ENCODE assay signal across 11 cellular contexts in genomic region chrX:154380787-154381186, GRCh38. TPM values are rescaled to one million over a fixed set of nuclear protein-coding genes. Genes with fewer than 3 reads are reported as not detected.
A peak's percentile ranks its signal among the peaks of the same experiment; 100 is the strongest.
DNase-seq lines count a peak whose midpoint lies in the region; ATAC-seq, FAIRE-seq and TF ChIP-seq lines count a peak whose summit lies in the region.
"Had no signal": no experiment of that assay in that cellular context is flagged by ENCODE, and none has a peak within 500 bp of the region (broad histone marks: within the 10 kb centered on the region; RNA-seq: fewer than 3 reads in every experiment).

No MANE protein-coding gene starts in this region.

- peak overlapping the region; percentile 15 for H3K56ac ChIP-seq in mesendoderm (ENCODE audit: low read length)

- no peaks in the 10 kb centered on the region for H3K79me1 ChIP-seq in mesendoderm (ENCODE audit: low read length)

- peaks cover 24% of the 10 kb centered on the region for H4K20me1 ChIP-seq in astrocyte (ENCODE audit: insufficient read depth, low read length)

- no peak overlapping the region for H3K18ac ChIP-seq in mesendoderm (ENCODE audit: low read length)

- H3K4me2 ChIP-seq in astrocyte (ENCODE audit: low read length): peak overlapping the region; percentile 93
- no peak overlapping the region for H3K4me2 ChIP-seq in mesendoderm (ENCODE audit: low read length)

- H3K36me3 Mint-ChIP-seq in astrocyte (ENCODE audit: low read depth, unreplicated experiment): no peaks in the 10 kb centered on the region
- no peaks in the 10 kb centered on the region for H3K36me3 Mint-ChIP-seq in type B pancreatic cell

- TF ChIP-seq POLR2A in heart left ventricle (IDR thresholded peaks at IDR 0.05): no peak

- H3K27me3 Mint-ChIP-seq in astrocyte (ENCODE audit: low read depth, unreplicated experiment) (no peaks in the 10 kb centered on the region), type B pancreatic cell (no peaks in the 10 kb centered on the region)

- H3K4me1 Mint-ChIP-seq in astrocyte (ENCODE audit: low read depth, unreplicated experiment) (peaks cover 7% of the 10 kb centered on the region), type B pancreatic cell (ENCODE audit: unreplicated experiment) (peaks cover 4% of the 10 kb centered on the region)

- peak overlapping the region; percentile 26 for H3K27ac Mint-ChIP-seq in astrocyte (ENCODE audit: unreplicated experiment)
- peak overlapping the region; percentile 88 for H3K27ac Mint-ChIP-seq in type B pancreatic cell

- TF ChIP-seq CTCF in heart left ventricle (IDR thresholded peaks at IDR 0.05) (no peak), astrocyte (IDR thresholded peaks at IDR 0.05; ENCODE audit: insufficient read depth, low read depth, low read length) (no peak), type B pancreatic cell (conservative IDR thresholded peaks at IDR 0.05) (no peak)

- H3K4me3 Mint-ChIP-seq in astrocyte (ENCODE audit: unreplicated experiment): peak overlapping the region; percentile 92
- peak overlapping the region; percentile 89 for H3K4me3 Mint-ChIP-seq in type B pancreatic cell

- H3K9ac ChIP-seq in astrocyte (ENCODE audit: low read length) (peak overlapping the region; percentile 98), mesendoderm (ENCODE audit: low read length) (peak overlapping the region; percentile 80)

- no peak overlapping the region for H2BK5ac ChIP-seq in mesendoderm (ENCODE audit: low read length)

- H3K9me3 ChIP-seq in heart left ventricle (peaks cover 0 to 8% (median 0%) of the 10 kb centered on the region in 12 donors), astrocyte (ENCODE audit: insufficient read depth, low read depth, low read length) (no peaks in the 10 kb centered on the region)

- H3K9me3 Mint-ChIP-seq in astrocyte (ENCODE audit: unreplicated experiment) (no peaks in the 10 kb centered on the region), type B pancreatic cell (no peaks in the 10 kb centered on the region)

- H3K23ac ChIP-seq in mesendoderm (ENCODE audit: low read length): no peak overlapping the region

- no peak for FAIRE-seq in astrocyte (lab: Jason Lieb, UNC)

- peak overlapping the region in 5 of 12 donors; percentile 96 to 99 (median 98) for H3K27ac ChIP-seq in heart left ventricle
- H3K27ac ChIP-seq in astrocyte (ENCODE audit: low read depth, low read length): no peak overlapping the region
- H3K27ac ChIP-seq in mesendoderm (ENCODE audit: low read depth, low read length): no peak overlapping the region

- ATAC-seq in heart left ventricle (no peak), left cardiac atrium (no peak), HG02973 (IDR thresholded peaks at IDR 0.05; ENCODE audit: unreplicated experiment) (no peak), HG03457 (IDR thresholded peaks at IDR 0.05; ENCODE audit: unreplicated experiment) (no peak)

- H3K79me2 ChIP-seq in astrocyte (ENCODE audit: insufficient read depth, low read length) (peaks cover 28% of the 10 kb centered on the region), mesendoderm (ENCODE audit: control insufficient read depth, insufficient read depth, low read length) (peaks cover 4% of the 10 kb centered on the region)

- no peak overlapping the region for H2BK15ac ChIP-seq in mesendoderm (replicated peaks; ENCODE audit: low read depth)

- intact Hi-C loops in heart left ventricle (cut with DNase I): no loop called here
- intact Hi-C loops in left cardiac atrium (cut with DNase I): no loop called here

- H3K4me3 ChIP-seq in heart left ventricle: peak overlapping the region in 8 of 12 donors; percentile 70 to 97 (median 86)
- peak overlapping the region; percentile 69 for H3K4me3 ChIP-seq in astrocyte (ENCODE audit: insufficient read depth, low read depth, low read length)
- H3K4me3 ChIP-seq in mesendoderm (ENCODE audit: low read length): no peak overlapping the region

- H4K8ac ChIP-seq in mesendoderm (ENCODE audit: low read depth, low read length): no peak overlapping the region

- H4K5ac ChIP-seq in mesendoderm (ENCODE audit: low read length): no peak overlapping the region

- DNase-seq in heart left ventricle (no peak), left cardiac atrium (no peak), astrocyte (ENCODE audit: low read depth) (no peak), mesendoderm (no peak), type B pancreatic cell (ENCODE audit: extremely low spot score, unreplicated experiment) (no peak), superior temporal gyrus (ENCODE audit: extremely low spot score) (no peak)
- DNase-seq: effector CD4-positive, alpha-beta T cell; stimulated activated CD4-positive, alpha-beta T cell treated with anti-CD3 and anti-CD28 coated beads, Interleukin-12 subunit alpha, Interleukin-12 subunit beta, amount 100 ng/mL, for 4 hours; T1000 had no signal

- H2BK120ac ChIP-seq in mesendoderm (ENCODE audit: low read depth, low read length): no peak overlapping the region

- H3K36me3 ChIP-seq in heart left ventricle (peaks cover 0 to 18% (median 5%) of the 10 kb centered on the region in 9 donors), astrocyte (ENCODE audit: insufficient read depth, low read length) (no peaks in the 10 kb centered on the region), mesendoderm (ENCODE audit: control insufficient read depth, insufficient read depth, low read length) (no peaks in the 10 kb centered on the region)

- WGBS in heart left ventricle, 4 donors: 76 to 84% (median 82%) methylated on average over 12 to 14 of the region's 14 CpGs
- no CpG with 5 or more reads among the region's 14 CpGs for WGBS in mesendoderm (ENCODE audit: extremely low coverage, insufficient coverage, low lambda C conversion rate)

- H3K27me3 ChIP-seq in heart left ventricle (no peaks in the 10 kb centered on the region), astrocyte (ENCODE audit: insufficient read depth, low read length) (no peaks in the 10 kb centered on the region), mesendoderm (ENCODE audit: insufficient read depth, low read length, poor library complexity) (no peaks in the 10 kb centered on the region)

- H3K4me1 ChIP-seq in heart left ventricle: peaks cover 0 to 28% (median 10%) of the 10 kb centered on the region in 12 donors
- peaks cover 12% of the 10 kb centered on the region for H3K4me1 ChIP-seq in astrocyte (ENCODE audit: insufficient read depth, low read length)
- H3K4me1 ChIP-seq in mesendoderm (ENCODE audit: control insufficient read depth, low read depth, low read length): no peaks in the 10 kb centered on the region

- no peak overlapping the region for H2AFZ ChIP-seq in astrocyte (ENCODE audit: low read depth, low read length)

- H3K4ac ChIP-seq in mesendoderm (ENCODE audit: low read depth, low read length): no peak overlapping the region

- H2AK5ac ChIP-seq in mesendoderm (ENCODE audit: low read length): no peak overlapping the region

RNA-seq across cellular contexts. Expression of gene EMD, which starts 1.7 kb away (rescaled TPM):
- total RNA-seq in heart left ventricle: 10 to 100 TPM; 37.6 to 76.8 (median 52.8) TPM
- polyA plus RNA-seq in heart left ventricle: 100 to 1,000 TPM in 1 of 2 donors, 10 to 100 TPM in 1; 71.9 to 152 TPM
- total RNA-seq in left cardiac atrium: 10 to 100 TPM; 54.5 to 70.9 TPM
- total RNA-seq in astrocyte: 75.6 and 75.7 TPM in 2 replicates
- polyA plus RNA-seq in mesendoderm (2013, experiment 1 of 2): 45.5 TPM
- 46.7 TPM for polyA plus RNA-seq in mesendoderm (2013, experiment 2 of 2)
- 56.7 and 62.7 TPM in 2 replicates for total RNA-seq in type B pancreatic cell (ENCODE audit: low replicate concordance)

RNA-seq across cellular contexts. Expression of gene FLNA, which starts 6.4 kb away (rescaled TPM):
- total RNA-seq in heart left ventricle: 100 to 1,000 TPM; 155 to 465 (median 234) TPM
- 100 to 1,000 TPM; 226 to 274 TPM for polyA plus RNA-seq in heart left ventricle
- 100 to 1,000 TPM; 406 to 476 TPM for total RNA-seq in left cardiac atrium
- 2,809 and 2,978 TPM in 2 replicates for total RNA-seq in astrocyte
- 552 TPM for polyA plus RNA-seq in mesendoderm (2013, experiment 1 of 2)
- 515 TPM for polyA plus RNA-seq in mesendoderm (2013, experiment 2 of 2)
- total RNA-seq in type B pancreatic cell (ENCODE audit: low replicate concordance): 806 and 851 TPM in 2 replicates

RNA-seq across cellular contexts. Expression of gene RPL10, which starts 17.4 kb away (rescaled TPM):
- total RNA-seq in heart left ventricle (1,000 to 10,000 TPM; 1,381 to 3,072 (median 2,052) TPM), left cardiac atrium (1,000 to 10,000 TPM; 2,090 to 2,230 TPM), astrocyte (1,848 and 1,967 TPM in 2 replicates), type B pancreatic cell (ENCODE audit: low replicate concordance) (2,880 and 3,042 TPM in 2 replicates)
- polyA plus RNA-seq in heart left ventricle: 1,000 to 10,000 TPM; 2,362 to 5,995 TPM
- polyA plus RNA-seq in mesendoderm (2013, experiment 1 of 2): 3,546 TPM
- 3,495 TPM for polyA plus RNA-seq in mesendoderm (2013, experiment 2 of 2)

RNA-seq across cellular contexts. Expression of gene DNASE1L1, which starts 28.3 kb away (rescaled TPM):
- 100 to 1,000 TPM in 2 of 9 donors, 10 to 100 TPM in 7; 26.7 to 117 (median 43.8) TPM for total RNA-seq in heart left ventricle
- 10 to 100 TPM; 27.7 to 57.1 TPM for polyA plus RNA-seq in heart left ventricle
- total RNA-seq in left cardiac atrium: 10 to 100 TPM; 41.9 to 42.8 TPM
- 35.1 and 39.1 TPM in 2 replicates for total RNA-seq in astrocyte
- 3.5 TPM for polyA plus RNA-seq in mesendoderm (2013, experiment 1 of 2)
- polyA plus RNA-seq in mesendoderm (2013, experiment 2 of 2): 3.4 TPM
- total RNA-seq in type B pancreatic cell (ENCODE audit: low replicate concordance): 13.3 and 14.4 TPM in 2 replicates

RNA-seq across cellular contexts. Expression of gene TAFAZZIN, which starts 30.6 kb away (rescaled TPM):
- total RNA-seq in heart left ventricle: 10 to 100 TPM; 29.1 to 38.6 (median 34.5) TPM
- polyA plus RNA-seq in heart left ventricle: 10 to 100 TPM; 27.2 to 51.1 TPM
- total RNA-seq in left cardiac atrium: 10 to 100 TPM; 36.6 to 41.2 TPM
- total RNA-seq in astrocyte: 16.6 and 20.7 TPM in 2 replicates
- 10.0 TPM for polyA plus RNA-seq in mesendoderm (2013, experiment 1 of 2)
- polyA plus RNA-seq in mesendoderm (2013, experiment 2 of 2): 9.7 TPM
- total RNA-seq in type B pancreatic cell (ENCODE audit: low replicate concordance): 30.5 and 46.1 TPM in 2 replicates
